Comparison of ENCODE assay signal across 7 cellular contexts in the genomic region with DNA sequence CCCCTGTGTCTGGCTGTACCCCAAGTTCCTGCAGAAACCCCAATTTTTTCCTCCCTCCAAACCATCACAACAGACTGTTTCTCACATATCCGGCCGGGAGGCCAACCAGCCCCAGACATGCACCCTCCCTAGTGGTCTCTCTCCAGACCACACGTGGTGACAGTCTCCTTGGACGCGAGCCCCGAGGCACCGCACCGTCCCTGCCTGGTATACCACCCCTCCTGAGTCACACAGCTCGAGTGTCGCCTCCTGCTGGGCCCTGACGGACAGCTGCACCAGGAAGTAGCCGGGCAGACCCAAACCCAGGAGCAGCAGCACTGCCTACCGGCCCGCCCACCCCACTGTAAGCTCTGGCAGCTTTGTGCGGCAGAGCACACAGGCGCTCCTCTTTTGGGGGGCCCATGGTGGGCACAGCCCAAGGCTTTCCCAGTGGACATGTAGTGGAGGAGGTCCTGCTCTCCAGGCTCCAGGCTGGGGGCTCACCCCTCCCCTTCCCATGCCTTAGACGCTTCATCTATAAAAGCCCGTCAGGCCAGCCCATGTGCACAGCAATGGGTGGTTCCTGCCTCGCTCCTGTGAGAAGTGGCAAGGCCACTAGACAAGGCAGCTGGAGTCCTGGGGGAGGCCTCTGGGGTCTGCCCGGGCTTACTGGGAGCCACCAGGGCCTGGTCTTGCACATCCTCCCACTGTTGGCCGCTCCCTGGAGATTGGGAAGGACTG.
DNase-seq lines count a peak whose midpoint lies in the region; ATAC-seq, FAIRE-seq and TF ChIP-seq lines count a peak whose summit lies in the region.

No MANE protein-coding gene starts in this region.

- H3K9me3 ChIP-seq in HepG2 (ENCODE audit: low read length) (no peaks in the 10 kb centered on the region), transverse colon (no peaks in the 10 kb centered on the region)

- in situ Hi-C loops in HepG2 (cut with HindIII; ENCODE audit: extremely low pct_ligation_motif_present, low pct_unique_long_range_greater_than_20kb) (no loop called here), transverse colon (cut with MboI; ENCODE audit: low pct_ligation_motif_present in 1 of 4, low pct_unique_long_range_greater_than_20kb in 1 of 4, low sequenced_read_pairs in 3 of 4) (loop anchor here in 1 of 4 donors (25.0 kb wide), 1 partner anchor 370 kb away; no protein-coding TSS in a partner anchor)

- H3K4me1 ChIP-seq in HepG2 (ENCODE audit: insufficient read depth, low read length), result peaks cover 22% of the 10 kb centered on the region
- H3K4me1 ChIP-seq in transverse colon, result peaks cover 64 to 96% (median 85%) of the 10 kb centered on the region in 4 donors

- peaks cover 2% of the 10 kb centered on the region for H3K79me2 ChIP-seq in HepG2 (ENCODE audit: insufficient read depth, low read length)

- no peak for TF ChIP-seq RAD21 in HepG2 (CRISPR knock-in tag; IDR thresholded peaks at IDR 0.05)

- H4K20me1 ChIP-seq in HepG2 (ENCODE audit: insufficient read depth, low read length), result 0 out of 2 replicates have a peak, but pooled peaks cover 5% of the 10 kb centered on the region

- no TSS peak for BruUV-seq in HepG2 (replicated peaks; lab: Mats Ljungman, UMichigan)

- TF ChIP-seq POLR2A in HepG2 (IDR thresholded peaks at IDR 0.05; ENCODE audit: insufficient read depth in 1 of 2, low read depth in 2 of 2, low read length in 2 of 2) (no peak), transverse colon (IDR thresholded peaks at IDR 0.05) (no peak)

- peaks cover 12 to 26% of the 10 kb centered on the region in 2 experiments; a peak in 4 of 5 replicates for H3K36me3 ChIP-seq in HepG2 (replicated peaks in 1 of 2; ENCODE audit: control insufficient read depth in 1 of 2, insufficient read depth in 2 of 2, low read length in 2 of 2)
- no peaks in the 10 kb centered on the region for H3K36me3 ChIP-seq in transverse colon

- POLR2A ChIA-PET in GM10248 (lab: Yijun Ruan, JAX), result no interaction called here
- POLR2A ChIA-PET in HepG2 (lab: Yijun Ruan, JAX), result no interaction called here

- CTCF ChIA-PET in GM10248 (lab: Yijun Ruan, JAX) (interaction anchor here (1.0 kb wide), 2 partner anchors 9 to 44 kb away, joined by 3 read pairs; no protein-coding TSS in a partner anchor), HepG2 (lab: Yijun Ruan, JAX; ENCODE audit: low intra/inter-chr PET ratio, low total read pairs) (no interaction called here)

- H3K9ac ChIP-seq in HepG2 (ENCODE audit: insufficient read depth, low read depth, low read length), result no peak overlapping the region

- intact Hi-C loops in HepG2 (cut with micrococcal nuclease; ENCODE audit: unreplicated experiment), result no loop called here
- intact Hi-C loops in transverse colon (cut with DNase I; ENCODE audit: low total_unique reads), result no loop called here

- H2AFZ ChIP-seq in HepG2 (ENCODE audit: low read length), result no peak overlapping the region

- H3K4me2 ChIP-seq in HepG2 (ENCODE audit: low read depth, low read length), result no peak overlapping the region

- no peak for FAIRE-seq in HepG2 (lab: Jason Lieb, UNC)

- ATAC-seq in HepG2 (no peak), HG02870 (IDR thresholded peaks at IDR 0.05; ENCODE audit: unreplicated experiment) (no peak), HG03045 (IDR thresholded peaks at IDR 0.05; ENCODE audit: unreplicated experiment) (no peak)

- H3K27me3 ChIP-seq in HepG2 (ENCODE audit: control insufficient read depth in 1 of 2, insufficient read depth in 2 of 2, low read length in 2 of 2), result no peaks in the 10 kb centered on the region
- no peaks in the 10 kb centered on the region for H3K27me3 ChIP-seq in transverse colon

- TF ChIP-seq CTCF in GM10248 (IDR thresholded peaks at IDR 0.05; ENCODE audit: control extremely low read depth, extremely low read depth, low read depth, missing control alignments) (no peak), HepG2 (CRISPR knock-in tag; IDR thresholded peaks at IDR 0.05) (peak; percentile 28), transverse colon (IDR thresholded peaks at IDR 0.05) (peak in 1 of 5 experiments; percentile 10)

- H3K27ac ChIP-seq in HepG2 (ENCODE audit: extremely low read length, insufficient read depth, low read length), result no peak overlapping the region
- peak overlapping the region; percentile 87 to 92 (median 91) for H3K27ac ChIP-seq in transverse colon

- TF ChIP-seq EP300 in HepG2 (IDR thresholded peaks at IDR 0.05; ENCODE audit: low read depth in 2 of 2, low read length in 2 of 2) (no peak), HepG2 (CRISPR knock-in tag; IDR thresholded peaks at IDR 0.05; ENCODE audit: borderline replicate concordance) (no peak), transverse colon (IDR thresholded peaks at IDR 0.05; ENCODE audit: low read depth) (no peak)

- 87% methylated on average over 11 of the region's 21 CpGs for WGBS in HepG2 (ENCODE audit: low lambda C conversion rate)
- WGBS in transverse colon (ENCODE audit: low coverage in 1 of 2), 2 donors, result 46% methylated on average over 16 of the region's 21 CpGs; no CpG with 5 or more reads in 1 of the 2 donors

- H3K4me3 ChIP-seq in HepG2 (replicated peaks in 1 of 3; ENCODE audit: insufficient read depth in 1 of 3, low read depth in 2 of 3, low read length in 3 of 3) (no peak overlapping the region), transverse colon (no peak overlapping the region)

- DNase-seq in GM10248 (ENCODE audit: extremely low spot score) (peak; percentile 45), M059J (ENCODE audit: low read depth) (peak; percentile 85), brain pericyte (ENCODE audit: low read depth, low spot score) (peak; percentile 60), HepG2 (ENCODE audit: low spot score) (no peak), transverse colon (peak; percentile 40)

TF ChIP-seq in HepG2, 621 proteins besides CTCF, POLR2A, EP300 and RAD21:
- TF ChIP-seq AGO2 (optimal IDR thresholded peaks at IDR 0.05; ENCODE audit: low read depth, low read length) (peak; percentile 25), CCAR2 (optimal IDR thresholded peaks at IDR 0.05; ENCODE audit: low read depth, low read length) (no peak), NCOA1 (CRISPR knock-in tag; IDR thresholded peaks at IDR 0.05) (no peak), ZNF468 (CRISPR knock-in tag; IDR thresholded peaks at IDR 0.05) (no peak), RXRB (CRISPR knock-in tag; IDR thresholded peaks at IDR 0.05; ENCODE audit: borderline replicate concordance) (no peak)
